In the genomic region with DNA sequence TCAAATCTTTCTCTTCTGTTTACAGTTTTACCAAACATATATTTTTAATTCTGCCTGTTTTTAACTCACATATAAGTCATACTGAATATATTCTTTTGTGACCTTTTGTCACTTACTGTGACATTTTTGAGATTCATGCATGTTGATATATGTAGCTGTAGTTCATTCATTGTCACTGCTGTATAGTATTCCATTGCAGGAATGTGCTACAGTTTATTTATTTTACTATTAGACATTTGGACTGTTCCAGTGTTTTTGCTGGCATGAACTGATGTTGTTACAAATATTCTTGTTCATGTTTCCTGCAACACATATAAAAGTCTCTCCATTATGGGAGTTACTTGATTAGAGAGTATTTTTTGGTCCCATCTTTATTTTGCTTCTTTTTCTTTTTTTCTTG, we compare ENCODE assay signal across 18 cellular contexts.
"Had no signal": no experiment of that assay in that cellular context is flagged by ENCODE, and none has a peak within 500 bp of the region (broad histone marks: within the 10 kb centered on the region; RNA-seq: fewer than 3 reads in every experiment).

No MANE protein-coding gene starts in this region.

- H3K36me3 ChIP-seq: thyroid gland had no signal

- ATAC-seq: esophagus mucosa, heart right ventricle, left lobe of liver, sciatic nerve had no signal

- H3K4me3 Mint-ChIP-seq: type B pancreatic cell had no signal

- H3K4me3 ChIP-seq: heart right ventricle, suprapubic skin, thyroid gland had no signal

- H3K27ac ChIP-seq: heart right ventricle, neutrophil, suprapubic skin, thyroid gland had no signal

- DNase-seq: effector memory CD4-positive, alpha-beta T cell; heart right ventricle; hypothalamus; islet precursor cell; mammary epithelial cell; midbrain; posterior cingulate gyrus; stimulated activated naive CD4-positive, alpha-beta T cell; thyroid gland had no signal

- H3K9me3 ChIP-seq: heart right ventricle, neutrophil, suprapubic skin, thyroid gland had no signal

- H3K27me3 Mint-ChIP-seq: type B pancreatic cell had no signal

- H3K27me3 ChIP-seq: heart right ventricle, neutrophil, suprapubic skin, thyroid gland had no signal

- FAIRE-seq: endometrium, frontal cortex, urothelium cell line had no signal
